Comparison of ENCODE assay signal across 2 cellular contexts in genomic region chr12:56454557-56454956, GRCh38.
TF ChIP-seq lines count a peak whose summit lies in the region.

Gene MIP (minus strand): TSS chr12:56454657. CDS start chr12:56454613, 44 bp downstream.

TF ChIP-seq in HepG2, 621 proteins besides CTCF, POLR2A, EP300 and RAD21:
- TF ChIP-seq ZNF276 (CRISPR knock-in tag; IDR thresholded peaks at IDR 0.05; ENCODE audit: low read depth) (no peak), ZNF574 (CRISPR knock-in tag; IDR thresholded peaks at IDR 0.05) (no peak), SNAI1 (CRISPR knock-in tag; IDR thresholded peaks at IDR 0.05; ENCODE audit: borderline replicate concordance) (no peak), ZNF883 (CRISPR knock-in tag; IDR thresholded peaks at IDR 0.05; ENCODE audit: not compliant biosample characterization) (no peak), ZNF761 (CRISPR knock-in tag; conservative IDR thresholded peaks at IDR 0.05) (no peak), BRD4 (CRISPR knock-in tag; IDR thresholded peaks at IDR 0.05) (no peak), CBFB (CRISPR knock-in tag; IDR thresholded peaks at IDR 0.05) (no peak)
TF ChIP-seq in HepG2: peak in this region for 0.

TF ChIP-seq in H1, 55 proteins besides CTCF, POLR2A, EP300 and RAD21:
- TF ChIP-seq ATF3 (IDR thresholded peaks at IDR 0.05; ENCODE audit: insufficient read depth, low read depth, low read length): no peak
- no peak for TF ChIP-seq TBP (IDR thresholded peaks at IDR 0.05; ENCODE audit: low read depth, low read length)
- peak; percentile 84 for TF ChIP-seq E2F6 (IDR thresholded peaks at IDR 0.05)
